ENCODE assay signal across 23 cellular contexts in the genomic region with DNA sequence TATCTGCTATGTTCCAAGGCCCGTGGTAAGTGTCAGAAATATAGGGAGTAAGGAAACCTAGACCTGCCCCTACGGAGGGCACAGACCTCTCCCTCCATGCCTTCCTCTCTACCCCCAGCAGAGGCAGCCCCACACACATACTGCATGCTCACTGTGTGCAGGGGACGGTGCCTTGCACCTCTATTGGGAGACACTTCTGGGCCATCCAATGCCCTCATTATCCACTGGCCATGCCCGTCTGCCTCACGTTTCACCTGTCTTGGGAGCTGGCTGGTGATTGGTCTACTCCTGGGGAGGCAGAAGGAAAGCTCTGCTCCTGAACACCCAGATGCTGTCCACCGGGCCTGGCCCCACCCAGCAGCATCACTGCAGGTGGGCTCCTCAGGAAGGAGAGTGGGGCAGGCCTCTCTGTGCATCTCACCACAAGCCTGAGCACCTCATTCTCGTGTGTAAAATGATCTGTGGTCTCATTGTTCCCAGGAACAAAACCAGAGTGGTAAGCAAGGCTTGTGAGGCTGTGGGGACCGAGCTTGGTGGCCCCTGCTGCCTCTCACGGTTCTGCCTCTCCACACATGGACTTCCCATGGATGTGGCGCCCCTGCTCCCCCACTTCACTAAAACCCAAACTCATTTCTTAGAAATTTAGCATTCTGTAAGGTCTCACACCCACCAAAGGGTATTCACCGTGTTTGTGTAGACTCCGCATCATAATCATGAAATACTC.
DNase-seq lines count a peak whose midpoint lies in the region; ATAC-seq, FAIRE-seq and TF ChIP-seq lines count a peak whose summit lies in the region.
"Had no signal": no experiment of that assay in that cellular context is flagged by ENCODE, and none has a peak within 500 bp of the region (broad histone marks: within the 10 kb centered on the region; RNA-seq: fewer than 3 reads in every experiment).

No MANE protein-coding gene starts in this region.

- H3K4me1 Mint-ChIP-seq in activated T-cell treated with anti-CD3 and anti-CD28 coated beads, Interleukin-2, amount 50 U/mL, for 24 hours (ENCODE audit: low read depth) = no peaks in the 10 kb centered on the region
- no peaks in the 10 kb centered on the region for H3K4me1 Mint-ChIP-seq in natural killer cell treated with Interleukin-12 subunit alpha and Interleukin-12 subunit beta and Interleukin-15 and Interleukin-18, amount 100 ng/mL, for 72 hours (ENCODE audit: low read depth in 2 of 2)

- peak; percentile 8 to 22 for ATAC-seq in natural killer cell treated with Interleukin-12 subunit alpha and Interleukin-12 subunit beta and Interleukin-15 and Interleukin-18, amount 100 ng/mL, for 72 hours
- ATAC-seq: activated T-cell treated with anti-CD3 and anti-CD28 coated beads, Interleukin-2, amount 50 U/mL, for 72 hours; gastroesophageal sphincter; left cardiac atrium had no signal

- H3K9me3 Mint-ChIP-seq in activated T-cell treated with anti-CD3 and anti-CD28 coated beads, Interleukin-2, amount 50 U/mL, for 24 hours = no peaks in the 10 kb centered on the region
- no peaks in the 10 kb centered on the region for H3K9me3 Mint-ChIP-seq in natural killer cell treated with Interleukin-12 subunit alpha and Interleukin-12 subunit beta and Interleukin-15 and Interleukin-18, amount 100 ng/mL, for 72 hours
- H3K9me3 Mint-ChIP-seq: activated T-cell treated with anti-CD3 and anti-CD28 coated beads, Interleukin-2, amount 50 U/mL, for 72 hours; neural crest cell had no signal

- peaks cover 6% of the 10 kb centered on the region for H3K27me3 Mint-ChIP-seq in activated T-cell treated with anti-CD3 and anti-CD28 coated beads, Interleukin-2, amount 50 U/mL, for 24 hours
- H3K27me3 Mint-ChIP-seq in natural killer cell treated with Interleukin-12 subunit alpha and Interleukin-12 subunit beta and Interleukin-15 and Interleukin-18, amount 100 ng/mL, for 72 hours = peaks cover 1 to 10% of the 10 kb centered on the region in 2 donors
- H3K27me3 Mint-ChIP-seq: activated naive CD8-positive, alpha-beta T cell had no signal

- no peaks in the 10 kb centered on the region for H3K36me3 Mint-ChIP-seq in activated T-cell treated with anti-CD3 and anti-CD28 coated beads, Interleukin-2, amount 50 U/mL, for 24 hours (ENCODE audit: low read depth)
- H3K36me3 Mint-ChIP-seq in natural killer cell treated with Interleukin-12 subunit alpha and Interleukin-12 subunit beta and Interleukin-15 and Interleukin-18, amount 100 ng/mL, for 72 hours = no peaks in the 10 kb centered on the region
- H3K36me3 Mint-ChIP-seq: activated naive CD8-positive, alpha-beta T cell had no signal

- no peak overlapping the region for H3K4me3 ChIP-seq in bronchial epithelial cell (ENCODE audit: low read depth, low read length)
- H3K4me3 ChIP-seq: dorsolateral prefrontal cortex, gastroesophageal sphincter, Peyer's patch, tibial artery had no signal

- peak; percentile 20 for DNase-seq in activated T-cell treated with anti-CD3 and anti-CD28 coated beads, Interleukin-2, amount 50 U/mL, for 24 hours
- no peak for DNase-seq in activated T-cell treated with anti-CD3 and anti-CD28 coated beads, Interleukin-2, amount 50 U/mL, for 1 hour
- DNase-seq in bronchial epithelial cell (ENCODE audit: low read depth) = no peak
- no peak for DNase-seq in natural killer cell treated with Interleukin-12 subunit alpha and Interleukin-12 subunit beta and Interleukin-15 and Interleukin-18, amount 100 ng/mL, for 72 hours (ENCODE audit: low spot score)
- peak; percentile 15 for DNase-seq in ureter (ENCODE audit: low spot score)
- no peak for DNase-seq in activated CD4-positive, CD25-positive, alpha-beta regulatory T cell treated with anti-CD3 and anti-CD28 coated beads, Interleukin-2, amount 50 U/mL, for 72 hours
- no peak for DNase-seq in HPDE6-E6E7 (ENCODE audit: extremely low spot score)
- no peak for DNase-seq in pons (ENCODE audit: low spot score)
- DNase-seq: activated CD4-positive, alpha-beta T cell treated with anti-CD3 and anti-CD28 coated beads, Interleukin-2, amount 50 U/mL, for 48 hours; activated T-cell treated with anti-CD3 and anti-CD28 coated beads, Interleukin-2, amount 50 U/mL, for 72 hours; brain microvascular endothelial cell; erythroblast; left cardiac atrium; NCI-H82; stimulated activated CD4-positive, alpha-beta T cell treated with anti-CD3 and anti-CD28 coated beads, Interleukin-15, amount 100 ng/mL, for 24 hours had no signal

- H3K4me3 Mint-ChIP-seq in activated T-cell treated with anti-CD3 and anti-CD28 coated beads, Interleukin-2, amount 50 U/mL, for 24 hours = no peak overlapping the region
- H3K4me3 Mint-ChIP-seq in natural killer cell treated with Interleukin-12 subunit alpha and Interleukin-12 subunit beta and Interleukin-15 and Interleukin-18, amount 100 ng/mL, for 72 hours = no peak overlapping the region
- H3K4me3 Mint-ChIP-seq: activated naive CD8-positive, alpha-beta T cell; activated T-cell treated with anti-CD3 and anti-CD28 coated beads, Interleukin-2, amount 50 U/mL, for 72 hours; neural crest cell had no signal

- no peak for TF ChIP-seq CTCF in bronchial epithelial cell (IDR thresholded peaks at IDR 0.05; ENCODE audit: insufficient read depth, low read length, severe bottlenecking)

- FAIRE-seq in bronchial epithelial cell (lab: Jason Lieb, UNC) = peak; percentile 76
- FAIRE-seq: GM19239, H54 had no signal

- peaks cover 1% of the 10 kb centered on the region for H3K27me3 ChIP-seq in bronchial epithelial cell (ENCODE audit: control insufficient read depth, insufficient read depth, low read length)
- H3K27me3 ChIP-seq: brain microvascular endothelial cell, dorsolateral prefrontal cortex, gastroesophageal sphincter, Peyer's patch, tibial artery had no signal

- no peaks in the 10 kb centered on the region for H3K36me3 ChIP-seq in bronchial epithelial cell (ENCODE audit: control insufficient read depth, insufficient read depth, low read length)
- H3K36me3 ChIP-seq: brain microvascular endothelial cell, gastroesophageal sphincter, Peyer's patch, tibial artery had no signal

- no peak overlapping the region for H3K27ac Mint-ChIP-seq in activated T-cell treated with anti-CD3 and anti-CD28 coated beads, Interleukin-2, amount 50 U/mL, for 24 hours
- no peak overlapping the region for H3K27ac Mint-ChIP-seq in natural killer cell treated with Interleukin-12 subunit alpha and Interleukin-12 subunit beta and Interleukin-15 and Interleukin-18, amount 100 ng/mL, for 72 hours
- H3K27ac Mint-ChIP-seq: activated naive CD8-positive, alpha-beta T cell; activated T-cell treated with anti-CD3 and anti-CD28 coated beads, Interleukin-2, amount 50 U/mL, for 72 hours had no signal

Comparison
In these comparisons a context has a peak if more than half of its experiments do, and no peak if none do; other contexts are left out.
1. DNase-seq: peak in activated T-cell treated with anti-CD3 and anti-CD28 coated beads, Interleukin-2, amount 50 U/mL, for 24 hours (single experiment) and ureter (single experiment); none in activated T-cell treated with anti-CD3 and anti-CD28 coated beads, Interleukin-2, amount 50 U/mL, for 1 hour (single experiment), bronchial epithelial cell (single experiment), natural killer cell treated with Interleukin-12 subunit alpha and Interleukin-12 subunit beta and Interleukin-15 and Interleukin-18, amount 100 ng/mL, for 72 hours (single experiment), activated CD4-positive, CD25-positive, alpha-beta regulatory T cell treated with anti-CD3 and anti-CD28 coated beads, Interleukin-2, amount 50 U/mL, for 72 hours (single experiment), HPDE6-E6E7 (single experiment) and pons (single experiment).